8 cellular contexts compared by ENCODE assay signal in the genomic region with DNA sequence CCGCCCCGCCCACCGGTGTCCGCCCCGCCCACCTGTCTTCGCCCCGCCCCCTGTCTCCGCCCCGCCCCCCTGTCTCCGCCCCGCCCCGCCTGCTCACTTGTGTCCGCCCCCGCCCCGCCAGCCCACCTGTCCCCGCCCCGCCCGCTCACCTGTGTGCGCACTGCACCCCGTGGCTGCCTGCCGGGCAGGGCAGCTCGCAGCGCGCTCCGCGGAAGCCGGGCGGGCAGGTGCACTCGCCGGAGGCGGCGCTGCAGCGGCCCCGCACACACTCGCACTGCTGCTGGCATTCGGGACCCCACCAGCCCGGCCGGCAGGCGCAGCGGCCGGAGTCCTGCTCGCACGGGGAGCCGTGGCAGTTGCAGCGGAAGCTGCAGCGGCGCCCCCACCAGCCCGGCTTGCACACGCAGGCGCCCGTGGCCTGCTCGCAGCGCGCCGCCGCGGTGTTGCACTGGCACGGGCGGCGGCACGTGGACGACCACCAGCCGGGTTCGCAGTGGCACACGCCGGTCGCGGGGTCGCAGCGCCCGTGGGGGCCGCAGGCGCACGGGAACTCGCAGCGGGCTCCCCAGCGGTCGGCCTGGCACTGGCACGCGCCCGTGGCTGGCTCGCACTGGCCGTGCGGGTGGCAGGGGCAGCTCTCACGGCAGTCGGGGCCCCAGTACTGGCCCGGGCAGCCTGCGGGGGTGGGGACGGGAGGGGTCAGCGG. TPM values are rescaled to one million over a fixed set of nuclear protein-coding genes. Genes with fewer than 3 reads are reported as not detected.
A peak's percentile ranks its signal among the peaks of the same experiment; 100 is the strongest.
DNase-seq lines count a peak whose midpoint lies in the region; ATAC-seq, FAIRE-seq and TF ChIP-seq lines count a peak whose summit lies in the region.

No MANE protein-coding gene starts in this region.

- CTCF ChIA-PET in H1 (lab: Charles Lee; ENCODE audit: partially characterized antibody), result interaction anchor here (1.3 to 1.6 kb wide), 2 partner anchors 8 to 65 kb away, joined by 4 read pairs; no protein-coding TSS in a partner anchor

- H3K79me1 ChIP-seq in H1 (ENCODE audit: low read depth, low read length), result no peaks in the 10 kb centered on the region

- no peak overlapping the region for H4K91ac ChIP-seq in H1 (replicated peaks; ENCODE audit: insufficient read length, low read length)

- ATAC-seq in upper lobe of right lung, result peak; percentile 63

- intact Hi-C loops in upper lobe of right lung (cut with DNase I), result no loop called here

- no peak overlapping the region for H2BK5ac ChIP-seq in H1 (ENCODE audit: low read depth, low read length)

- DNase-seq in D341Med (ENCODE audit: low spot score) (peak; percentile 41), HuH-7 (ENCODE audit: low spot score) (peak; percentile 79), H1 (ENCODE audit: low read depth in 1 of 2, low spot score in 2 of 2) (peak in 1 of 2 experiments; percentile 88), upper lobe of right lung (peak; percentile 92), DMS79 (lab: John Stamatoyannopoulos, UW) (no peak), NCI-H524 treated with DMSO at 0.1 percent for 48 hours (lab: John Stamatoyannopoulos, UW) (no peak)
- DNase-seq in activated CD4-positive, alpha-beta T cell treated with anti-CD3 and anti-CD28 coated beads, Interleukin-2, amount 50 U/mL, for 48 hours, result peak; percentile 34 to 42

- peak in 1 of 2 experiments; percentile 40; a peak in 2 of 3 replicates for TF ChIP-seq POLR2A in H1 (IDR thresholded peaks at IDR 0.05; ENCODE audit: control extremely low read depth in 1 of 2, low read depth in 2 of 2, low read length in 2 of 2)

- 0 out of 2 replicates have a peak overlapping the region, but pooled peaks have one; percentile 43 for H2BK12ac ChIP-seq in H1 (ENCODE audit: low read depth, low read length)

- no peak for FAIRE-seq in H1 (lab: Jason Lieb, UNC)

- H3K4me1 ChIP-seq in H1 (replicated peaks in 1 of 4; ENCODE audit: control insufficient read depth in 3 of 4, insufficient read depth in 4 of 4, low read length in 3 of 4) (peaks cover 0 to 52% (median 25%) of the 10 kb centered on the region in 4 experiments; a peak in 6 of 7 replicates), mucosa of stomach (ENCODE audit: control insufficient read depth, insufficient read depth, low read length) (peaks cover 27% of the 10 kb centered on the region), upper lobe of right lung (peaks cover 50% of the 10 kb centered on the region)

- H3K27me3 ChIP-seq in H1 (replicated peaks in 1 of 4; ENCODE audit: control insufficient read depth in 3 of 4, extremely low read depth in 1 of 4, insufficient read depth in 3 of 4, low read length in 3 of 4), result peaks cover 0 to 19% (median 8%) of the 10 kb centered on the region in 4 experiments; a peak in 5 of 7 replicates
- H3K27me3 ChIP-seq in mucosa of stomach (ENCODE audit: control insufficient read depth, insufficient read depth, low read length), result no peaks in the 10 kb centered on the region
- H3K27me3 ChIP-seq in upper lobe of right lung, result no peaks in the 10 kb centered on the region

- no peak overlapping the region for H3K56ac ChIP-seq in H1 (replicated peaks; ENCODE audit: insufficient read length, low read depth, low read length)

- H3K4me3 ChIP-seq in H1 (ENCODE audit: extremely low read depth in 1 of 4, insufficient read depth in 2 of 4, low read depth in 3 of 4, low read length in 4 of 4) (peak overlapping the region; percentile 15 to 63 (median 44); a peak in 7 of 8 replicates), mucosa of stomach (ENCODE audit: low read length) (no peak overlapping the region), upper lobe of right lung (peak overlapping the region; percentile 51)

- TF ChIP-seq RAD21 in H1 (IDR thresholded peaks at IDR 0.05 in 1 of 2, conservative IDR thresholded peaks at IDR 0.05 in 1 of 2; ENCODE audit: low read depth in 2 of 2, low read length in 2 of 2), result peak in 1 of 2 experiments; percentile 31; a peak in 1 of 4 replicates

- TF ChIP-seq EP300 in H1 (IDR thresholded peaks at IDR 0.05; ENCODE audit: borderline replicate concordance in 1 of 2, low read depth in 2 of 2, low read length in 2 of 2), result peak in 1 of 2 experiments; percentile 51; a peak in 1 of 3 replicates

- 9% methylated on average over 39 of the region's 90 CpGs; no CpG with 5 or more reads in 1 of the 2 experiments for WGBS in H1 (ENCODE audit: extremely low coverage in 1 of 2, insufficient coverage in 1 of 2, insufficient read length in 1 of 2, insufficient replicate concordance in 2 of 2, low coverage in 1 of 2, low lambda C conversion rate in 2 of 2, missing lambda C conversion rate in 1 of 2), 2 experiments

- no peak overlapping the region for H2AFZ ChIP-seq in H1 (ENCODE audit: low read length)

- no peak overlapping the region for H2AK5ac ChIP-seq in H1 (ENCODE audit: low read depth, low read length)

- H3K14ac ChIP-seq in H1 (ENCODE audit: insufficient read length), result no peak overlapping the region

- POLR2A ChIA-PET in H1 (lab: Charles Lee; ENCODE audit: partially characterized antibody), result interaction anchor here (0.6 to 0.9 kb wide), 2 partner anchors 48 to 81 kb away, joined by 3 read pairs; partner anchors contain the start of gene PITPNA

- peak; percentile 62 to 89 (median 69) for TF ChIP-seq CTCF in H1 (IDR thresholded peaks at IDR 0.05; ENCODE audit: control extremely low read depth in 1 of 3, insufficient read depth in 1 of 3, low read depth in 1 of 3, low read length in 3 of 3)
- TF ChIP-seq CTCF in upper lobe of right lung (IDR thresholded peaks at IDR 0.05), result peak; percentile 30

- peaks cover 6% of the 10 kb centered on the region; the same call in 1 of the 2 replicates for H3K23me2 ChIP-seq in H1 (ENCODE audit: low read depth, low read length)

- peak overlapping the region; percentile 31 to 73; a peak in 3 of 4 replicates for H3K4me2 ChIP-seq in H1 (ENCODE audit: insufficient read depth in 1 of 2, low read depth in 2 of 2, low read length in 2 of 2)

- no peaks in the 10 kb centered on the region for H4K20me1 ChIP-seq in H1 (replicated peaks in 1 of 2; ENCODE audit: control insufficient read depth in 1 of 2, insufficient read depth in 2 of 2, low read length in 2 of 2)

- H3K18ac ChIP-seq in H1 (ENCODE audit: extremely low read depth, low read length), result no peak overlapping the region; the same call in 1 of the 2 replicates

- H4K8ac ChIP-seq in H1 (ENCODE audit: extremely low read depth, insufficient read depth, low read length), result peak overlapping the region; percentile 40; the same call in 1 of the 2 replicates

- H3K36me3 ChIP-seq in H1 (ENCODE audit: control insufficient read depth in 2 of 4, insufficient read depth in 4 of 4, low read length in 3 of 4) (no peaks in the 10 kb centered on the region), mucosa of stomach (ENCODE audit: control insufficient read depth, insufficient read depth, low read length) (no peaks in the 10 kb centered on the region), upper lobe of right lung (no peaks in the 10 kb centered on the region)

- H2BK120ac ChIP-seq in H1 (replicated peaks; ENCODE audit: low read depth, low read length), result no peak overlapping the region

- no peaks in the 10 kb centered on the region for H3K9me3 ChIP-seq in H1 (ENCODE audit: insufficient read depth in 2 of 2, low read depth in 1 of 2, low read length in 1 of 2)
- no peaks in the 10 kb centered on the region for H3K9me3 ChIP-seq in mucosa of stomach (ENCODE audit: control insufficient read depth, low read length)
- H3K9me3 ChIP-seq in upper lobe of right lung, result no peaks in the 10 kb centered on the region

- no peak overlapping the region for H4K5ac ChIP-seq in H1 (ENCODE audit: insufficient read length, low read depth, low read length)

- no peak overlapping the region for H2BK20ac ChIP-seq in H1 (ENCODE audit: low read length)

- no peak overlapping the region for H3K4ac ChIP-seq in H1 (replicated peaks; ENCODE audit: insufficient read length, low read depth, low read length)

- H3K9ac ChIP-seq in H1 (replicated peaks in 1 of 4; ENCODE audit: extremely low read depth in 1 of 4, low read depth in 3 of 4, low read length in 3 of 4), result peak overlapping the region in 1 of 4 experiments; percentile 38; a peak in 1 of 7 replicates
- H3K9ac ChIP-seq in mucosa of stomach (ENCODE audit: low read length), result peak overlapping the region; percentile 58

- H3K79me2 ChIP-seq in H1 (ENCODE audit: control insufficient read depth in 1 of 2, insufficient read depth in 2 of 2, low read length in 2 of 2), result no peaks in the 10 kb centered on the region

- H2BK15ac ChIP-seq in H1 (ENCODE audit: low read length), result no peak overlapping the region

- H3K23ac ChIP-seq in H1 (ENCODE audit: insufficient read length), result no peak overlapping the region

- H3K27ac ChIP-seq in H1 (ENCODE audit: low read depth, low read length) (no peak overlapping the region), upper lobe of right lung (peak overlapping the region; percentile 84)

RNA-seq across cellular contexts. Expression of gene SCARF1, which starts 2.1 kb away (rescaled TPM):
- total RNA-seq in H1 (2021; fragmentation: NEBNext Ultra II Directional; extraction: Animal tissue kit (Norgen Biotek cat#: 25700)), result 1.6 TPM in 2 replicates
- polyA plus RNA-seq in H1 (2011; rRNA removed), result 1.1 and 1.5 TPM in 2 replicates
- 0.98 TPM for polyA plus RNA-seq in H1 (2011; cell fraction: cytosol; rRNA removed)
- 3.0 TPM for polyA plus RNA-seq in H1 (2011; cell fraction: nucleus; rRNA removed)
- polyA plus RNA-seq in H1 (2012, experiment 1 of 2), result 0.55 to 1.3 TPM (median 0.90 TPM) in 4 replicates
- 0.55 TPM for polyA plus RNA-seq in H1 (2012, experiment 2 of 2)
- polyA plus RNA-seq in H1 (2013, experiment 1 of 2), result 3.5 TPM
- polyA plus RNA-seq in H1 (2013, experiment 2 of 2), result 3.3 TPM
- 0.49 and 0.50 TPM in 2 replicates for polyA minus RNA-seq in H1 (2011; rRNA and poly(A)+ RNA removed)
- polyA minus RNA-seq in H1 (2011; cell fraction: cytosol; rRNA and poly(A)+ RNA removed), result not detected
- polyA minus RNA-seq in H1 (2011; cell fraction: nucleus; rRNA and poly(A)+ RNA removed), result 1.5 TPM
- 48.5 TPM for total RNA-seq in upper lobe of right lung

RNA-seq across cellular contexts. Expression of gene RILP, which starts 6.2 kb away (rescaled TPM):
- 6.0 and 7.2 TPM in 2 replicates for total RNA-seq in H1 (2021; fragmentation: NEBNext Ultra II Directional; extraction: Animal tissue kit (Norgen Biotek cat#: 25700))
- polyA plus RNA-seq in H1 (2011; rRNA removed), result 6.8 and 10.3 TPM in 2 replicates
- 8.8 TPM for polyA plus RNA-seq in H1 (2011; cell fraction: cytosol; rRNA removed)
- polyA plus RNA-seq in H1 (2011; cell fraction: nucleus; rRNA removed), result 8.7 TPM
- 5.5 to 9.1 TPM (median 7.5 TPM) in 4 replicates for polyA plus RNA-seq in H1 (2012, experiment 1 of 2)
- polyA plus RNA-seq in H1 (2012, experiment 2 of 2), result 5.8 TPM
- 13.2 TPM for polyA plus RNA-seq in H1 (2013, experiment 1 of 2)
- polyA plus RNA-seq in H1 (2013, experiment 2 of 2), result 13.9 TPM
- 2.0 and 3.0 TPM in 2 replicates for polyA minus RNA-seq in H1 (2011; rRNA and poly(A)+ RNA removed)
- 3.5 TPM for polyA minus RNA-seq in H1 (2011; cell fraction: cytosol; rRNA and poly(A)+ RNA removed)
- polyA minus RNA-seq in H1 (2011; cell fraction: nucleus; rRNA and poly(A)+ RNA removed), result 3.0 TPM
- total RNA-seq in upper lobe of right lung, result 39.5 TPM

RNA-seq across cellular contexts. Expression of gene SLC43A2, which starts 14.8 kb away (rescaled TPM):
- total RNA-seq in H1 (2021; fragmentation: NEBNext Ultra II Directional; extraction: Animal tissue kit (Norgen Biotek cat#: 25700)), result 6.6 and 7.8 TPM in 2 replicates
- polyA plus RNA-seq in H1 (2011; rRNA removed), result 10.5 and 12.6 TPM in 2 replicates
- 7.7 TPM for polyA plus RNA-seq in H1 (2011; cell fraction: cytosol; rRNA removed)
- polyA plus RNA-seq in H1 (2011; cell fraction: nucleus; rRNA removed), result 9.0 TPM
- 8.7 to 10.6 TPM (median 9.4 TPM) in 4 replicates for polyA plus RNA-seq in H1 (2012, experiment 1 of 2)
- 9.0 TPM for polyA plus RNA-seq in H1 (2012, experiment 2 of 2)
- polyA plus RNA-seq in H1 (2013, experiment 1 of 2), result 9.4 TPM
- 9.7 TPM for polyA plus RNA-seq in H1 (2013, experiment 2 of 2)
- 7.8 and 10.8 TPM in 2 replicates for polyA minus RNA-seq in H1 (2011; rRNA and poly(A)+ RNA removed)
- 10.0 TPM for polyA minus RNA-seq in H1 (2011; cell fraction: cytosol; rRNA and poly(A)+ RNA removed)
- polyA minus RNA-seq in H1 (2011; cell fraction: nucleus; rRNA and poly(A)+ RNA removed), result 8.6 TPM
- 39.9 TPM for total RNA-seq in upper lobe of right lung

RNA-seq across cellular contexts. Expression of gene PRPF8, which starts 41.2 kb away (rescaled TPM):
- 328 and 329 TPM in 2 replicates for total RNA-seq in H1 (2021; fragmentation: NEBNext Ultra II Directional; extraction: Animal tissue kit (Norgen Biotek cat#: 25700))
- polyA plus RNA-seq in H1 (2011; rRNA removed), result 271 and 337 TPM in 2 replicates
- 171 TPM for polyA plus RNA-seq in H1 (2011; cell fraction: cytosol; rRNA removed)
- 475 TPM for polyA plus RNA-seq in H1 (2011; cell fraction: nucleus; rRNA removed)
- 269 to 356 TPM (median 294 TPM) in 4 replicates for polyA plus RNA-seq in H1 (2012, experiment 1 of 2)
- polyA plus RNA-seq in H1 (2012, experiment 2 of 2), result 746 TPM
- 148 TPM for polyA plus RNA-seq in H1 (2013, experiment 1 of 2)
- polyA plus RNA-seq in H1 (2013, experiment 2 of 2), result 123 TPM
- 610 and 698 TPM in 2 replicates for polyA minus RNA-seq in H1 (2011; rRNA and poly(A)+ RNA removed)
- polyA minus RNA-seq in H1 (2011; cell fraction: cytosol; rRNA and poly(A)+ RNA removed), result 338 TPM
- polyA minus RNA-seq in H1 (2011; cell fraction: nucleus; rRNA and poly(A)+ RNA removed), result 277 TPM
- total RNA-seq in upper lobe of right lung, result 263 TPM

Comparison
In these comparisons a context has a peak if more than half of its experiments do, and no peak if none do; other contexts are left out.
1. DNase-seq: peak in D341Med (single experiment), HuH-7 (single experiment), activated CD4-positive, alpha-beta T cell treated with anti-CD3 and anti-CD28 coated beads, Interleukin-2, amount 50 U/mL, for 48 hours (2 of 2) and upper lobe of right lung (single experiment); none in DMS79 (single experiment) and NCI-H524 treated with DMSO at 0.1 percent for 48 hours (single experiment).
2. RNA of gene SCARF1, which starts 2.1 kb away (total RNA-seq): 48.5 TPM in upper lobe of right lung (single experiment); 1.6 TPM in H1; every median in the first group is over 10 times any median in the second.